22 cellular contexts compared by ENCODE assay signal in genomic region chr18:5966514-5966913, GRCh38.
DNase-seq lines count a peak whose midpoint lies in the region; ATAC-seq, FAIRE-seq and TF ChIP-seq lines count a peak whose summit lies in the region.
"Had no signal": no experiment of that assay in that cellular context is flagged by ENCODE, and none has a peak within 500 bp of the region (broad histone marks: within the 10 kb centered on the region; RNA-seq: fewer than 3 reads in every experiment).

No MANE protein-coding gene starts in this region.

- no peak for TF ChIP-seq CTCF in PC-3 (conservative IDR thresholded peaks at IDR 0.05; ENCODE audit: low read depth, low read length)
- TF ChIP-seq CTCF in hepatocyte (IDR thresholded peaks at IDR 0.05; ENCODE audit: poor library complexity) = no peak
- TF ChIP-seq CTCF in HFFc6 (IDR thresholded peaks at IDR 0.05) = no peak
- no peak for TF ChIP-seq CTCF in RWPE1 (conservative IDR thresholded peaks at IDR 0.05; ENCODE audit: low read depth)

- H3K36me3 Mint-ChIP-seq in HFFc6 (ENCODE audit: low read depth) = no peaks in the 10 kb centered on the region
- H3K36me3 Mint-ChIP-seq: CD4-positive, CD25-positive, alpha-beta regulatory T cell; CD8-positive, alpha-beta memory T cell had no signal

- peaks cover 41% of the 10 kb centered on the region for H3K9me3 Mint-ChIP-seq in HFFc6
- H3K9me3 Mint-ChIP-seq: CD4-positive, CD25-positive, alpha-beta regulatory T cell; H9 had no signal

- H3K9me3 ChIP-seq in PC-3 (ENCODE audit: low read length) = no peaks in the 10 kb centered on the region
- H3K9me3 ChIP-seq in hepatocyte (ENCODE audit: low read depth) = no peaks in the 10 kb centered on the region
- H3K9me3 ChIP-seq: BE2C had no signal

- peak; percentile 93 for FAIRE-seq in urothelium cell line (lab: Jason Lieb, UNC)
- FAIRE-seq: A204.1, GM12878, GM19239, H1 had no signal

- CTCF ChIA-PET in PC-3 (lab: Charles Lee) (no interaction called here), RWPE1 (lab: Yijun Ruan, JAX) (interaction anchor here (0.6 kb wide), 1 partner anchor 583 kb away, joined by 3 read pairs; no protein-coding TSS in a partner anchor)

- no peak overlapping the region for H3K4me2 ChIP-seq in PC-3 (ENCODE audit: low read length)
- H3K4me2 ChIP-seq in hepatocyte = no peak overlapping the region

- intact Hi-C loops in PC-3 (cut with micrococcal nuclease) = no loop called here

- DNase-seq in PC-3 = peak; percentile 10
- peak; percentile 75 for DNase-seq in hepatocyte (ENCODE audit: low spot score)
- DNase-seq in renal cortical epithelial cell (ENCODE audit: low read depth) = peak; percentile 9
- DNase-seq in urothelium cell line (ENCODE audit: low spot score) = no peak
- no peak for DNase-seq in HFFc6
- DNase-seq in RWPE1 (ENCODE audit: low spot score) = no peak
- DNase-seq in activated CD4-positive, alpha-beta T cell treated with anti-CD3 and anti-CD28 coated beads, Interleukin-2, amount 50 U/mL, for 48 hours = no peak
- DNase-seq: ACHN; BE2C; C1 segment of cervical spinal cord; CD4-positive, CD25-positive, alpha-beta regulatory T cell; CD8-positive, alpha-beta memory T cell; DMS 273 treated with DMSO at 0.1 percent for 48 hours; DMS53; DND-41; EL; H9 had no signal

- peaks cover 2% of the 10 kb centered on the region for H3K27me3 Mint-ChIP-seq in HFFc6 (ENCODE audit: insufficient read depth)
- H3K27me3 Mint-ChIP-seq: CD4-positive, CD25-positive, alpha-beta regulatory T cell; CD8-positive, alpha-beta memory T cell had no signal

- POLR2A ChIA-PET in PC-3 (lab: Charles Lee; ENCODE audit: unreplicated experiment) (no interaction called here), RWPE1 (lab: Yijun Ruan, JAX; ENCODE audit: low non-redundant PET) (no interaction called here)

- peak; percentile 65; the same call in 1 of the 2 replicates for ATAC-seq in PC-3
- no peak for ATAC-seq in GM21529 (IDR thresholded peaks at IDR 0.05; ENCODE audit: unreplicated experiment)
- ATAC-seq: GM12878 had no signal

- BruUV-seq in PC-3 (replicated peaks; lab: Mats Ljungman, UMichigan) = no TSS peak

- H3K4me3 ChIP-seq in PC-3 (ENCODE audit: low read length) (no peak overlapping the region), hepatocyte (no peak overlapping the region)
- H3K4me3 ChIP-seq: GM12878 had no signal

- H3K4me1 ChIP-seq in PC-3 (ENCODE audit: insufficient read depth, low read length) (peaks cover 2% of the 10 kb centered on the region; the same call in 1 of the 2 replicates), hepatocyte (ENCODE audit: insufficient read depth) (peaks cover 29% of the 10 kb centered on the region)
- H3K4me1 ChIP-seq: BE2C had no signal

- H3K27ac Mint-ChIP-seq in HFFc6 = no peak overlapping the region
- H3K27ac Mint-ChIP-seq: CD4-positive, CD25-positive, alpha-beta regulatory T cell; CD8-positive, alpha-beta memory T cell; H9 had no signal

- no peaks in the 10 kb centered on the region for H3K4me1 Mint-ChIP-seq in HFFc6 (ENCODE audit: low read depth)

- H3K4me3 Mint-ChIP-seq in HFFc6 = no peak overlapping the region
- H3K4me3 Mint-ChIP-seq: CD4-positive, CD25-positive, alpha-beta regulatory T cell; CD8-positive, alpha-beta memory T cell; H9 had no signal

- H3K36me3 ChIP-seq in PC-3 (ENCODE audit: low read depth, low read length) (no peaks in the 10 kb centered on the region), hepatocyte (replicated peaks; ENCODE audit: insufficient read depth, low read depth) (no peaks in the 10 kb centered on the region)
- H3K36me3 ChIP-seq: BE2C had no signal

- no peak overlapping the region for H3K27ac ChIP-seq in PC-3 (ENCODE audit: low read length)
- H3K27ac ChIP-seq in hepatocyte = peak overlapping the region; percentile 60
- no peak overlapping the region for H3K27ac ChIP-seq in RWPE1

- H2AFZ ChIP-seq in PC-3 (ENCODE audit: low read length) = no peak overlapping the region
- no peak overlapping the region for H2AFZ ChIP-seq in hepatocyte

- H3K27me3 ChIP-seq in PC-3 (ENCODE audit: low read length) (no peaks in the 10 kb centered on the region), hepatocyte (no peaks in the 10 kb centered on the region)
- H3K27me3 ChIP-seq: BE2C had no signal

- H4K20me1 ChIP-seq in PC-3 (ENCODE audit: low read length) (no peaks in the 10 kb centered on the region), hepatocyte (ENCODE audit: insufficient read depth, poor library complexity, severe bottlenecking) (no peaks in the 10 kb centered on the region)

- WGBS in hepatocyte (ENCODE audit: low lambda C conversion rate, missing lambda C conversion rate) = 71% methylated on average over 4 of the region's 4 CpGs

- H3K9me2 ChIP-seq in PC-3 (replicated peaks; ENCODE audit: low read length) (no peaks in the 10 kb centered on the region), hepatocyte (replicated peaks; ENCODE audit: insufficient read depth) (no peaks in the 10 kb centered on the region)

- H3K9ac ChIP-seq in PC-3 (ENCODE audit: low read length) = no peak overlapping the region

- H3K79me2 ChIP-seq in PC-3 (ENCODE audit: low read length) (no peaks in the 10 kb centered on the region), hepatocyte (no peaks in the 10 kb centered on the region)

- no peaks in the 10 kb centered on the region for H3F3A ChIP-seq in PC-3 (ENCODE audit: low read length, unreplicated experiment)

Comparison
In these comparisons a context has a peak if more than half of its experiments do, and no peak if none do; other contexts are left out.
1. DNase-seq: peak in PC-3 (single experiment), hepatocyte (single experiment) and renal cortical epithelial cell (single experiment); none in urothelium cell line (single experiment), HFFc6 (single experiment), RWPE1 (single experiment) and activated CD4-positive, alpha-beta T cell treated with anti-CD3 and anti-CD28 coated beads, Interleukin-2, amount 50 U/mL, for 48 hours (0 of 2).